Comparison of ENCODE assay signal across 29 cellular contexts in genomic region chr2:134936691-134937090, GRCh38.
"Had no signal": no experiment of that assay in that cellular context is flagged by ENCODE, and none has a peak within 500 bp of the region (broad histone marks: within the 10 kb centered on the region; RNA-seq: fewer than 3 reads in every experiment).

No MANE protein-coding gene starts in this region.

- H3K27ac Mint-ChIP-seq: activated B cell treated with CpG ODN at 0.5 μM for 24 hours; activated naive CD4-positive, alpha-beta T cell treated with anti-CD3 and anti-CD28 coated beads for 36 hours; activated T-helper 1 cell treated with anti-CD3 and anti-CD28 coated beads, Interleukin-12 subunit alpha, Interleukin-12 subunit beta, Interleukin-2, Interleukin-4 antibody, amounts not matched to agents 30 ng/mL and 10 ng/mL and 1 ng/mL, durations not matched to agents 14 hours and 24 hours and 36 hours; endodermal cell; stimulated activated naive CD8-positive, alpha-beta T cell treated with anti-CD3 and anti-CD28 coated beads, Interleukin-15, Interleukin-2, amounts not matched to agents 100 ng/mL and 50 ng/mL, for 24 hours; T-helper 17 cell had no signal

- H3K27ac ChIP-seq: adrenal gland, brain microvascular endothelial cell, heart left ventricle, left ventricle myocardium inferior, skin epidermis, upper lobe of right lung had no signal

- H3K27me3 ChIP-seq: adrenal gland, brain microvascular endothelial cell, heart left ventricle, right lobe of liver, upper lobe of right lung had no signal

- H3K4me3 ChIP-seq: adrenal gland, heart left ventricle, left ventricle myocardium inferior, lung, right lobe of liver, skin epidermis, upper lobe of right lung had no signal

- H3K9me3 ChIP-seq: adrenal gland, heart left ventricle, left ventricle myocardium inferior, right lobe of liver, upper lobe of right lung had no signal

- ATAC-seq: esophagus mucosa, heart left ventricle, right lobe of liver, SK-N-SH treated with all-trans-retinoic acid at 6 μM for 48 hours, T-helper 17 cell, upper lobe of right lung had no signal

- H3K27me3 Mint-ChIP-seq: activated B cell treated with CpG ODN at 0.5 μM for 24 hours; activated naive CD8-positive, alpha-beta T cell treated with anti-CD3 and anti-CD28 coated beads for 36 hours; naive B cell; stimulated activated naive CD8-positive, alpha-beta T cell treated with anti-CD3 and anti-CD28 coated beads, Interleukin-15, Interleukin-2, amounts not matched to agents 100 ng/mL and 50 ng/mL, for 24 hours; T-helper 17 cell had no signal

- H3K4me3 Mint-ChIP-seq: activated B cell treated with CpG ODN at 0.5 μM for 24 hours; activated naive CD4-positive, alpha-beta T cell treated with anti-CD3 and anti-CD28 coated beads for 36 hours; activated naive CD8-positive, alpha-beta T cell treated with anti-CD3 and anti-CD28 coated beads for 36 hours; activated T-helper 1 cell treated with anti-CD3 and anti-CD28 coated beads, Interleukin-12 subunit alpha, Interleukin-12 subunit beta, Interleukin-2, Interleukin-4 antibody, amounts not matched to agents 30 ng/mL and 10 ng/mL and 1 ng/mL, durations not matched to agents 14 hours and 24 hours and 36 hours; endodermal cell; naive B cell; neural crest cell; stimulated activated naive CD8-positive, alpha-beta T cell treated with anti-CD3 and anti-CD28 coated beads, Interleukin-15, Interleukin-2, amounts not matched to agents 100 ng/mL and 50 ng/mL, for 24 hours; T-helper 17 cell had no signal

- H3K9me3 Mint-ChIP-seq: activated B cell treated with CpG ODN at 0.5 μM for 24 hours; activated naive CD4-positive, alpha-beta T cell treated with anti-CD3 and anti-CD28 coated beads for 36 hours; activated naive CD8-positive, alpha-beta T cell treated with anti-CD3 and anti-CD28 coated beads for 36 hours; activated T-helper 1 cell treated with anti-CD3 and anti-CD28 coated beads, Interleukin-12 subunit alpha, Interleukin-12 subunit beta, Interleukin-2, Interleukin-4 antibody, amounts not matched to agents 30 ng/mL and 10 ng/mL and 1 ng/mL, durations not matched to agents 14 hours and 24 hours and 36 hours; endodermal cell; naive B cell; neural crest cell; stimulated activated naive CD8-positive, alpha-beta T cell treated with anti-CD3 and anti-CD28 coated beads, Interleukin-15, Interleukin-2, amounts not matched to agents 100 ng/mL and 50 ng/mL, for 24 hours had no signal

- DNase-seq: activated B cell treated with CpG ODN at 0.5 μM for 24 hours; activated CD8-positive, alpha-beta memory T cell treated with anti-CD3 and anti-CD28 coated beads, Interleukin-2, amount 50 U/mL, for 4 hours; activated effector memory CD4-positive, alpha-beta T cell treated with anti-CD3 and anti-CD28 coated beads, Interleukin-2, amount 50 U/mL, for 16 hours; activated naive CD4-positive, alpha-beta T cell treated with anti-CD3 and anti-CD28 coated beads for 36 hours; activated naive CD8-positive, alpha-beta T cell treated with anti-CD3 and anti-CD28 coated beads for 36 hours; activated T-cell treated with anti-CD3 and anti-CD28 coated beads, Interleukin-2, amount 50 U/mL, for 1 hour; adrenal gland; aorta; brain microvascular endothelial cell; endodermal cell; foreskin fibroblast; heart left ventricle; left ventricle myocardium inferior; naive B cell; nucleus accumbens; right lobe of liver; stimulated activated CD4-positive, alpha-beta T cell treated with anti-CD3 and anti-CD28 coated beads, Interleukin-12 subunit alpha, Interleukin-12 subunit beta, amount 100 ng/mL, for 4 hours; stimulated activated CD4-positive, alpha-beta T cell treated with anti-CD3 and anti-CD28 coated beads, Interleukin-4, amount 100 ng/mL, for 1 hour; substantia nigra; T-helper 17 cell; T1000; upper lobe of right lung had no signal
